ENCODE assay signal across 8 cellular contexts in genomic region chr21:36330904-36331303, GRCh38. TPM values are rescaled to one million over a fixed set of nuclear protein-coding genes. Genes with fewer than 3 reads are reported as not detected.
DNase-seq lines count a peak whose midpoint lies in the region; TF ChIP-seq lines count a peak whose summit lies in the region.

No MANE protein-coding gene starts in this region.

- intact Hi-C loops in ascending aorta (cut with DNase I) = no loop called here

- peaks cover 0 to 13% of the 10 kb centered on the region in 2 donors for H3K4me1 ChIP-seq in ascending aorta

- H3K9me3 ChIP-seq in ascending aorta = no peaks in the 10 kb centered on the region

- no peaks in the 10 kb centered on the region for H3K27me3 ChIP-seq in ascending aorta

- DNase-seq in NCI-H1436 (lab: John Stamatoyannopoulos, UW) (peak; percentile 3), NCI-H1436 treated with DMSO at 0.1 percent for 48 hours (lab: John Stamatoyannopoulos, UW) (no peak), HuH-7 (ENCODE audit: low spot score) (peak; percentile 26), SHP77 (lab: John Stamatoyannopoulos, UW) (peak; percentile 29 to 40), ascending aorta (ENCODE audit: low spot score in 2 of 2) (no peak), hepatic stellate cell (ENCODE audit: low spot score) (peak; percentile 53), islet precursor cell (no peak)
- DNase-seq in stimulated activated CD4-positive, alpha-beta T cell treated with anti-CD3 and anti-CD28 coated beads, Interleukin-12 subunit alpha, Interleukin-12 subunit beta, amount 100 ng/mL, for 48 hours (ENCODE audit: low read depth in 2 of 3, low spot score in 1 of 3) = peak in 2 of 3 donors; percentile 28 to 29

- H3K27ac ChIP-seq in ascending aorta = no peak overlapping the region

- no peak overlapping the region for H3K4me3 ChIP-seq in ascending aorta

- peak; percentile 51 to 63 (median 58) for TF ChIP-seq CTCF in ascending aorta (IDR thresholded peaks at IDR 0.05)

- H3K36me3 ChIP-seq in ascending aorta = peaks cover 14 to 17% of the 10 kb centered on the region in 2 donors

RNA-seq across cellular contexts. Expression of gene MORC3, which starts 10.9 kb away (rescaled TPM):
- total RNA-seq in ascending aorta = 7.9 TPM

RNA-seq across cellular contexts. Expression of gene CHAF1B, which starts 54.3 kb away (rescaled TPM):
- total RNA-seq in ascending aorta = 0.43 TPM

Comparison
In these comparisons a context has a peak if more than half of its experiments do, and no peak if none do; other contexts are left out.
1. DNase-seq: peak in NCI-H1436 (single experiment), HuH-7 (single experiment), SHP77 (2 of 2), hepatic stellate cell (single experiment) and stimulated activated CD4-positive, alpha-beta T cell treated with anti-CD3 and anti-CD28 coated beads, Interleukin-12 subunit alpha, Interleukin-12 subunit beta, amount 100 ng/mL, for 48 hours (2 of 3); none in NCI-H1436 treated with DMSO at 0.1 percent for 48 hours (single experiment), ascending aorta (0 of 2) and islet precursor cell (single experiment).